ENCODE assay signal across 1 cellular context in the genomic region with DNA sequence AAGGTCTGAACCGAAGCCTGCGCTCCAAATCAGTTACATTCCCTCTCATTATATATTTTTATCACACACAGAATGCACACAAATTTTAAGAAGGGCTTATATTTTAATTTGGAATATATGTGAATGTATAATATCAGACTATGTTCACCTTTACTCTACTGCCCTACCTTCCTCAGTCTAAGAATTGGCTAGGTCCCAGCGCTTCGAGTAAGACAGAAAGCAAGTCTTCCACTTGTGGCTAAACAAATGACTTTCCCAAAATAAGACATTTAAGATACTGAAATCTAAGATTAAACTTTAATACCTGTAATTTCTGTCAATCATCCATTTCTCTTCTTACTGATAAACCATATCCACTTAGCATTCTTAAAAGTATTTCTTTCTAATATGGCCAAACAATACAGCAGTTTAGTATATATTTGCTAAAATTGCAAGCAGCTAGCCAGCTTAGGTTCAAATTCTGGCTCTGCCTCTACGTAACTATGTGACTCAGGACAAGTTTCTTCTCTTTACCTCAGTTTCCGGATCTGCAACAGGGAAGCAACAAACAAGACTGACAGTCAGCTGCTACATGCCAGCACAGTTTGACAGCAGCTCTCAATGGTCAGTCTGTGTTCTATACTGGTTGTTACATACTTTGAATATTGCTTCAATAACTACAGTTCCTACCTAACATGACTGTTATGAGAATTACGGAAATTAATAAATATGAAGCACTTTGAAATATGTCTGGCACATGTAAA.
TF ChIP-seq lines count a peak whose summit lies in the region.

No MANE protein-coding gene starts in this region.

TF ChIP-seq in HepG2, 621 proteins besides CTCF, POLR2A, EP300 and RAD21:
- TF ChIP-seq, protein P1, sequence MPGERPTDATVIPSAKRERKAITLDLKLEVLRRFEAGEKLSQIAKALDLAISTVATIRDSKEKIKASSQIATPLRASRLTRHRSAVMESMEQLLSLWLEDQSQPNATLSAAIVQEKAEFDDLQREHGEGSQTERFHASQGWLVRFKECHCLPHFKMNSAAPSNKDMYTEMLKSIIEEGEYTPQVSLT (CRISPR knock-in tag; IDR thresholded peaks at IDR 0.05; ENCODE audit: borderline replicate concordance, low read depth), result no peak
- no peak for TF ChIP-seq ZNF549 (CRISPR knock-in tag; IDR thresholded peaks at IDR 0.05)
- TF ChIP-seq CEBPB (IDR thresholded peaks at IDR 0.05; ENCODE audit: borderline replicate concordance, low read depth, low read length), result no peak
- TF ChIP-seq CHD2 (IDR thresholded peaks at IDR 0.05; ENCODE audit: low read depth, low read length), result no peak
- TF ChIP-seq, protein P2, sequence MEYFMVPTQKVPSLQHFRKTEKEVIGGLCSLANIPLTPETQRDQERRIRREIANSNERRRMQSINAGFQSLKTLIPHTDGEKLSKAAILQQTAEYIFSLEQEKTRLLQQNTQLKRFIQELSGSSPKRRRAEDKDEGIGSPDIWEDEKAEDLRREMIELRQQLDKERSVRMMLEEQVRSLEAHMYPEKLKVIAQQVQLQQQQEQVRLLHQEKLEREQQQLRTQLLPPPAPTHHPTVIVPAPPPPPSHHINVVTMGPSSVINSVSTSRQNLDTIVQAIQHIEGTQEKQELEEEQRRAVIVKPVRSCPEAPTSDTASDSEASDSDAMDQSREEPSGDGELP (IDR thresholded peaks at IDR 0.05; ENCODE audit: borderline replicate concordance, low read depth), result peak; percentile 67; the same call in 1 of the 2 replicates
- TF ChIP-seq STAG1 (CRISPR knock-in tag; IDR thresholded peaks at IDR 0.05), result no peak
- TF ChIP-seq MAFF (IDR thresholded peaks at IDR 0.05; ENCODE audit: low read depth, low read length), result no peak
- TF ChIP-seq ZNF264 (CRISPR knock-in tag; IDR thresholded peaks at IDR 0.05), result no peak
- no peak for TF ChIP-seq RCOR2 (CRISPR knock-in tag; IDR thresholded peaks at IDR 0.05)
- no peak for TF ChIP-seq PAF1 (CRISPR knock-in tag; IDR thresholded peaks at IDR 0.05)
- TF ChIP-seq ZNF557 (CRISPR knock-in tag; IDR thresholded peaks at IDR 0.05), result no peak
- no peak for TF ChIP-seq ARNT2 (CRISPR knock-in tag; IDR thresholded peaks at IDR 0.05; ENCODE audit: low read depth)
- TF ChIP-seq, protein P3, sequence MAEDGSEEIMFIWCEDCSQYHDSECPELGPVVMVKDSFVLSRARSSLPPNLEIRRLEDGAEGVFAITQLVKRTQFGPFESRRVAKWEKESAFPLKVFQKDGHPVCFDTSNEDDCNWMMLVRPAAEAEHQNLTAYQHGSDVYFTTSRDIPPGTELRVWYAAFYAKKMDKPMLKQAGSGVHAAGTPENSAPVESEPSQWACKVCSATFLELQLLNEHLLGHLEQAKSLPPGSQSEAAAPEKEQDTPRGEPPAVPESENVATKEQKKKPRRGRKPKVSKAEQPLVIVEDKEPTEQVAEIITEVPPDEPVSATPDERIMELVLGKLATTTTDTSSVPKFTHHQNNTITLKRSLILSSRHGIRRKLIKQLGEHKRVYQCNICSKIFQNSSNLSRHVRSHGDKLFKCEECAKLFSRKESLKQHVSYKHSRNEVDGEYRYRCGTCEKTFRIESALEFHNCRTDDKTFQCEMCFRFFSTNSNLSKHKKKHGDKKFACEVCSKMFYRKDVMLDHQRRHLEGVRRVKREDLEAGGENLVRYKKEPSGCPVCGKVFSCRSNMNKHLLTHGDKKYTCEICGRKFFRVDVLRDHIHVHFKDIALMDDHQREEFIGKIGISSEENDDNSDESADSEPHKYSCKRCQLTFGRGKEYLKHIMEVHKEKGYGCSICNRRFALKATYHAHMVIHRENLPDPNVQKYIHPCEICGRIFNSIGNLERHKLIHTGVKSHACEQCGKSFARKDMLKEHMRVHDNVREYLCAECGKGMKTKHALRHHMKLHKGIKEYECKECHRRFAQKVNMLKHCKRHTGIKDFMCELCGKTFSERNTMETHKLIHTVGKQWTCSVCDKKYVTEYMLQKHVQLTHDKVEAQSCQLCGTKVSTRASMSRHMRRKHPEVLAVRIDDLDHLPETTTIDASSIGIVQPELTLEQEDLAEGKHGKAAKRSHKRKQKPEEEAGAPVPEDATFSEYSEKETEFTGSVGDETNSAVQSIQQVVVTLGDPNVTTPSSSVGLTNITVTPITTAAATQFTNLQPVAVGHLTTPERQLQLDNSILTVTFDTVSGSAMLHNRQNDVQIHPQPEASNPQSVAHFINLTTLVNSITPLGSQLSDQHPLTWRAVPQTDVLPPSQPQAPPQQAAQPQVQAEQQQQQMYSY (CRISPR knock-in tag; IDR thresholded peaks at IDR 0.05), result no peak
- TF ChIP-seq ELF1 (CRISPR knock-in tag; IDR thresholded peaks at IDR 0.05), result no peak
- TF ChIP-seq, protein P4, sequence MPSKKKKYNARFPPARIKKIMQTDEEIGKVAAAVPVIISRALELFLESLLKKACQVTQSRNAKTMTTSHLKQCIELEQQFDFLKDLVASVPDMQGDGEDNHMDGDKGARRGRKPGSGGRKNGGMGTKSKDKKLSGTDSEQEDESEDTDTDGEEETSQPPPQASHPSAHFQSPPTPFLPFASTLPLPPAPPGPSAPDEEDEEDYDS (CRISPR knock-in tag; IDR thresholded peaks at IDR 0.05), result no peak
- TF ChIP-seq, protein P5, sequence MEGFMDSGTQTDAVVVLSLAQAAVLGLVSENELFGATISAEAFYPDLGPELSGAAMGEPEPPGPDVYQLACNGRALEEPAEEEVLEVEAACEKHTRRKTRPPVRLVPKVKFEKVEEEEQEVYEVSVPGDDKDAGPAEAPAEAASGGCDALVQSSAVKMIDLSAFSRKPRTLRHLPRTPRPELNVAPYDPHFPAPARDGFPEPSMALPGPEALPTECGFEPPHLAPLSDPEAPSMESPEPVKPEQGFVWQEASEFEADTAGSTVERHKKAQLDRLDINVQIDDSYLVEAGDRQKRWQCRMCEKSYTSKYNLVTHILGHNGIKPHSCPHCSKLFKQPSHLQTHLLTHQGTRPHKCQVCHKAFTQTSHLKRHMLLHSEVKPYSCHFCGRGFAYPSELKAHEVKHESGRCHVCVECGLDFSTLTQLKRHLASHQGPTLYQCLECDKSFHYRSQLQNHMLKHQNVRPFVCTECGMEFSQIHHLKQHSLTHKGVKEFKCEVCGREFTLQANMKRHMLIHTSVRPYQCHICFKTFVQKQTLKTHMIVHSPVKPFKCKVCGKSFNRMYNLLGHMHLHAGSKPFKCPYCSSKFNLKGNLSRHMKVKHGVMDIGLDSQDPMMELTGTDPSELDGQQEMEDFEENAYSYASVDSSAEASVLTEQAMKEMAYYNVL (CRISPR knock-in tag; IDR thresholded peaks at IDR 0.05; ENCODE audit: borderline replicate concordance), result no peak
- TF ChIP-seq SMARCE1 (IDR thresholded peaks at IDR 0.05; ENCODE audit: borderline replicate concordance), result no peak
- TF ChIP-seq PCBP2 (optimal IDR thresholded peaks at IDR 0.05; ENCODE audit: low read depth, low read length, poor library complexity, severe bottlenecking), result no peak
- TF ChIP-seq, protein P6, sequence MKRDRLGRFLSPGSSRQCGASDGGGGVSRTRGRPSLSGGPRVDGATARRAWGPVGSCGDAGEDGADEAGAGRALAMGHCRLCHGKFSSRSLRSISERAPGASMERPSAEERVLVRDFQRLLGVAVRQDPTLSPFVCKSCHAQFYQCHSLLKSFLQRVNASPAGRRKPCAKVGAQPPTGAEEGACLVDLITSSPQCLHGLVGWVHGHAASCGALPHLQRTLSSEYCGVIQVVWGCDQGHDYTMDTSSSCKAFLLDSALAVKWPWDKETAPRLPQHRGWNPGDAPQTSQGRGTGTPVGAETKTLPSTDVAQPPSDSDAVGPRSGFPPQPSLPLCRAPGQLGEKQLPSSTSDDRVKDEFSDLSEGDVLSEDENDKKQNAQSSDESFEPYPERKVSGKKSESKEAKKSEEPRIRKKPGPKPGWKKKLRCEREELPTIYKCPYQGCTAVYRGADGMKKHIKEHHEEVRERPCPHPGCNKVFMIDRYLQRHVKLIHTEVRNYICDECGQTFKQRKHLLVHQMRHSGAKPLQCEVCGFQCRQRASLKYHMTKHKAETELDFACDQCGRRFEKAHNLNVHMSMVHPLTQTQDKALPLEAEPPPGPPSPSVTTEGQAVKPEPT (CRISPR knock-in tag; IDR thresholded peaks at IDR 0.05; ENCODE audit: low read depth), result no peak
- peak; percentile 63 for TF ChIP-seq SAP130 (CRISPR knock-in tag; IDR thresholded peaks at IDR 0.05; ENCODE audit: low read depth)
- TF ChIP-seq, protein P7, sequence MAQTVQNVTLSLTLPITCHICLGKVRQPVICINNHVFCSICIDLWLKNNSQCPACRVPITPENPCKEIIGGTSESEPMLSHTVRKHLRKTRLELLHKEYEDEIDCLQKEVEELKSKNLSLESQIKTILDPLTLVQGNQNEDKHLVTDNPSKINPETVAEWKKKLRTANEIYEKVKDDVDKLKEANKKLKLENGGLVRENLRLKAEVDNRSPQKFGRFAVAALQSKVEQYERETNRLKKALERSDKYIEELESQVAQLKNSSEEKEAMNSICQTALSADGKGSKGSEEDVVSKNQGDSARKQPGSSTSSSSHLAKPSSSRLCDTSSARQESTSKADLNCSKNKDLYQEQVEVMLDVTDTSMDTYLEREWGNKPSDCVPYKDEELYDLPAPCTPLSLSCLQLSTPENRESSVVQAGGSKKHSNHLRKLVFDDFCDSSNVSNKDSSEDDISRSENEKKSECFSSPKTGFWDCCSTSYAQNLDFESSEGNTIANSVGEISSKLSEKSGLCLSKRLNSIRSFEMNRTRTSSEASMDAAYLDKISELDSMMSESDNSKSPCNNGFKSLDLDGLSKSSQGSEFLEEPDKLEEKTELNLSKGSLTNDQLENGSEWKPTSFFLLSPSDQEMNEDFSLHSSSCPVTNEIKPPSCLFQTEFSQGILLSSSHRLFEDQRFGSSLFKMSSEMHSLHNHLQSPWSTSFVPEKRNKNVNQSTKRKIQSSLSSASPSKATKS (CRISPR knock-in tag; IDR thresholded peaks at IDR 0.05), result no peak
- no peak for TF ChIP-seq SRY (CRISPR knock-in tag; IDR thresholded peaks at IDR 0.05)
- TF ChIP-seq TGIF2 (CRISPR knock-in tag; IDR thresholded peaks at IDR 0.05), result peak; percentile 88; the same call in 1 of the 2 replicates
TF ChIP-seq in HepG2: peak in this region for 3.
